Comparison of ENCODE assay signal across 10 cellular contexts in the genomic region with DNA sequence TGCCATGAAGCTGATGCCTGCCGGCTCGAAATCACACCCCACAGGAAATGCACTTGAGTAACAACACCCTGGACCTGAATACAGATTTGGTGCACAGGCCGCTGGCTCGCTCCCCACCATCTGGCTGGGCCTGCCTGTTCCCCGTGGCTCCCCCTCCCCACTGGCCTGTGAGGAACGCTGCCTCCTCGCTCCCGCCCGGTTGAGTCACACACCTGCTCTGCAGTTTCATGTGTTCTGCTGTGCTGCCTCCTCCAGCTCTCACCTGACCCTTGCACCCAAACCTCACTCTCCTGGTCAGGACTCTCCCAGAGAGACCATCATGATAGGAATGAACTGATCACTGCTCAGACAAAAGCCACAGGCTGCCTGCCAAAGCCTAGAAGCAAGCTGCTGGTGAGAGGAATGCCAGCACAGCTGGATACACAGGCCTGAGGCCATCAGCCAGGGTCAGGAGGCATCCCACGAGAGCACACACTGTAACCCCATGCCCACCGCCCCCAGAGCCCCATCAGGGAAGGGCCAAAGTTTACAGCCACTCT. TPM values are rescaled to one million over a fixed set of nuclear protein-coding genes. Genes with fewer than 3 reads are reported as not detected.
DNase-seq lines count a peak whose midpoint lies in the region; ATAC-seq and TF ChIP-seq lines count a peak whose summit lies in the region.
"Had no signal": no experiment of that assay in that cellular context is flagged by ENCODE, and none has a peak within 500 bp of the region (broad histone marks: within the 10 kb centered on the region; RNA-seq: fewer than 3 reads in every experiment).

No MANE protein-coding gene starts in this region.

- no peak for TF ChIP-seq EP300 in sigmoid colon (IDR thresholded peaks at IDR 0.05)

- H3K27ac ChIP-seq in GM23248 (peak overlapping the region; percentile 79), SJCRH30 (no peak overlapping the region), hepatocyte (peak overlapping the region; percentile 77), sigmoid colon (peak overlapping the region in 1 of 4 donors; percentile 21)
- H3K27ac ChIP-seq: SJSA1 had no signal

- H3K4me2 ChIP-seq in GM23248 (ENCODE audit: unreplicated experiment) (peak overlapping the region; percentile 67), hepatocyte (peak overlapping the region; percentile 6)

- 0 out of 2 replicates have a peak overlapping the region, but pooled peaks have one; percentile 8 for H3K4me3 ChIP-seq in GM23248
- H3K4me3 ChIP-seq in SJCRH30: no peak overlapping the region
- no peak overlapping the region for H3K4me3 ChIP-seq in hepatocyte
- H3K4me3 ChIP-seq in sigmoid colon: no peak overlapping the region
- H3K4me3 ChIP-seq: SJSA1 had no signal

- H3K4me1 ChIP-seq in GM23248 (ENCODE audit: insufficient read depth): peaks cover 38% of the 10 kb centered on the region
- H3K4me1 ChIP-seq in SJCRH30: peaks cover 22% of the 10 kb centered on the region
- peaks cover 30% of the 10 kb centered on the region for H3K4me1 ChIP-seq in hepatocyte (ENCODE audit: insufficient read depth)
- peaks cover 0 to 45% (median 31%) of the 10 kb centered on the region in 4 donors for H3K4me1 ChIP-seq in sigmoid colon

- WGBS in GM23248 (ENCODE audit: low coverage in 1 of 2, low lambda C conversion rate in 2 of 2, missing lambda C conversion rate in 2 of 2), 2 experiments: 5 to 11% methylated on average over 9 to 11 of the region's 11 CpGs
- 54% methylated on average over 11 of the region's 11 CpGs for WGBS in hepatocyte (ENCODE audit: low lambda C conversion rate, missing lambda C conversion rate)
- 14 to 52% methylated on average over 11 of the region's 11 CpGs for WGBS in sigmoid colon, 2 donors

- DNase-seq in GM23248 (peak; percentile 82), SJCRH30 (peak; percentile 55 to 56), hepatocyte (ENCODE audit: low spot score) (peak; percentile 84), sigmoid colon (peak; percentile 85), NCI-H526 (lab: John Stamatoyannopoulos, UW) (no peak), HEK293T (ENCODE audit: extremely low spot score) (no peak)
- DNase-seq: stimulated activated naive B cell treated with anti-CD40 and anti-IgM and Interleukin-4, amounts not matched to agents 10 μg/mL and 1 μg/mL and 100 μg/mL, for 72 hours had no signal

- H2AFZ ChIP-seq in GM23248 (no peak overlapping the region; the same call in 1 of the 2 replicates), hepatocyte (no peak overlapping the region)

- H3K9me3 ChIP-seq in GM23248 (ENCODE audit: low read depth) (no peaks in the 10 kb centered on the region), SJCRH30 (replicated peaks) (no peaks in the 10 kb centered on the region), hepatocyte (ENCODE audit: low read depth) (no peaks in the 10 kb centered on the region), sigmoid colon (no peaks in the 10 kb centered on the region)

- peak overlapping the region; percentile 58 for H3K9ac ChIP-seq in GM23248

- in situ Hi-C loops in GM23248 (cut with MboI): no loop called here

- POLR2A ChIA-PET in HEK293T (lab: Yijun Ruan, JAX): no interaction called here

- TF ChIP-seq POLR2A in sigmoid colon (IDR thresholded peaks at IDR 0.05): no peak

- H3K27me3 ChIP-seq in GM23248 (replicated peaks; ENCODE audit: insufficient read depth) (no peaks in the 10 kb centered on the region), SJCRH30 (no peaks in the 10 kb centered on the region; the same call in 1 of the 2 replicates), hepatocyte (no peaks in the 10 kb centered on the region), sigmoid colon (no peaks in the 10 kb centered on the region)
- H3K27me3 ChIP-seq: SJSA1 had no signal

- H3K9me2 ChIP-seq in GM23248 (ENCODE audit: insufficient read depth) (no peaks in the 10 kb centered on the region), hepatocyte (replicated peaks; ENCODE audit: insufficient read depth) (no peaks in the 10 kb centered on the region)

- H3F3A ChIP-seq in GM23248 (ENCODE audit: insufficient read depth): peaks cover 34% of the 10 kb centered on the region

- CTCF ChIA-PET in HEK293T (lab: Yijun Ruan, JAX): interaction anchor here (0.7 kb wide), 1 partner anchor 27 kb away, joined by 3 read pairs; no protein-coding TSS in a partner anchor

- H4K20me1 ChIP-seq in GM23248 (ENCODE audit: insufficient read depth) (no peaks in the 10 kb centered on the region), hepatocyte (ENCODE audit: insufficient read depth, poor library complexity, severe bottlenecking) (peaks cover 8% of the 10 kb centered on the region)

- intact Hi-C loops in sigmoid colon (cut with DNase I): no loop called here

- no peak for TF ChIP-seq CTCF in hepatocyte (IDR thresholded peaks at IDR 0.05; ENCODE audit: poor library complexity)
- TF ChIP-seq CTCF in sigmoid colon (IDR thresholded peaks at IDR 0.05): no peak

- ATAC-seq in GM19455 (IDR thresholded peaks at IDR 0.05; ENCODE audit: unreplicated experiment): no peak
- ATAC-seq in HG03521 (IDR thresholded peaks at IDR 0.05; ENCODE audit: unreplicated experiment): no peak
- ATAC-seq: stimulated activated naive B cell treated with anti-CD40 and anti-IgM and Interleukin-4, amounts not matched to agents 10 μg/mL and 1 μg/mL and 100 μg/mL, for 72 hours had no signal

- H3K79me2 ChIP-seq in GM23248 (ENCODE audit: insufficient read depth): peaks cover 13% of the 10 kb centered on the region
- H3K79me2 ChIP-seq in hepatocyte: peaks cover 12% of the 10 kb centered on the region

- H3K36me3 ChIP-seq in GM23248 (ENCODE audit: low read depth) (no peaks in the 10 kb centered on the region), SJCRH30 (no peaks in the 10 kb centered on the region), hepatocyte (replicated peaks; ENCODE audit: insufficient read depth, low read depth) (no peaks in the 10 kb centered on the region), sigmoid colon (no peaks in the 10 kb centered on the region)

TF ChIP-seq in HEK293T, 16 proteins besides CTCF, POLR2A, EP300 and RAD21:
- no peak for TF ChIP-seq TARDBP (IDR thresholded peaks at IDR 0.05)
- no peak for TF ChIP-seq SUZ12 (IDR thresholded peaks at IDR 0.05)
- TF ChIP-seq ELF4 (IDR thresholded peaks at IDR 0.05): no peak
- TF ChIP-seq ARNT (IDR thresholded peaks at IDR 0.05): no peak
- TF ChIP-seq L3MBTL2 (conservative IDR thresholded peaks at IDR 0.05): no peak
- no peak for TF ChIP-seq BHLHE40 (IDR thresholded peaks at IDR 0.05; ENCODE audit: borderline replicate concordance)

RNA-seq across cellular contexts. Expression of a gene that starts 3.8 kb away (rescaled TPM):
- total RNA-seq in GM23248 (2014; rRNA removed; shearing (Covaris generic)): 148 and 174 TPM in 2 replicates
- polyA plus RNA-seq in GM23248 (2016; fragmentation: Nextera tagmentation; extraction: Ambion mirVana) (132 and 141 TPM in 2 replicates), hepatocyte (140 and 149 TPM in 2 replicates), sigmoid colon (100 to 1,000 TPM; 124 to 227 (median 200) TPM)
- 105 and 157 TPM in 2 replicates for total RNA-seq in SJCRH30 (2014; rRNA removed; shearing (Covaris generic))
- total RNA-seq in hepatocyte (163 and 218 TPM in 2 replicates), sigmoid colon (100 to 1,000 TPM; 235 to 512 (median 367) TPM)

RNA-seq across cellular contexts. Expression of a gene that starts 25.2 kb away (rescaled TPM):
- 3.7 and 4.7 TPM in 2 replicates for total RNA-seq in GM23248 (2014; rRNA removed; shearing (Covaris generic))
- 6.6 and 7.1 TPM in 2 replicates for polyA plus RNA-seq in GM23248 (2016; fragmentation: Nextera tagmentation; extraction: Ambion mirVana)
- 0.58 and 1.2 TPM in 2 replicates for total RNA-seq in SJCRH30 (2014; rRNA removed; shearing (Covaris generic))
- 3.1 and 3.8 TPM in 2 replicates for total RNA-seq in hepatocyte
- 5.1 and 7.6 TPM in 2 replicates for polyA plus RNA-seq in hepatocyte
- 10 to 100 TPM in 1 of 4 donors, 1 to 10 TPM in 3; 2.0 to 10.2 (median 7.3) TPM for total RNA-seq in sigmoid colon
- 1 to 10 TPM; 3.5 to 6.6 (median 4.1) TPM for polyA plus RNA-seq in sigmoid colon

RNA-seq across cellular contexts. Expression of a gene that starts 46.4 kb away (rescaled TPM):
- total RNA-seq in GM23248 (2014; rRNA removed; shearing (Covaris generic)): 154 and 164 TPM in 2 replicates
- 16.9 and 17.9 TPM in 2 replicates for polyA plus RNA-seq in GM23248 (2016; fragmentation: Nextera tagmentation; extraction: Ambion mirVana)
- 160 and 164 TPM in 2 replicates for total RNA-seq in SJCRH30 (2014; rRNA removed; shearing (Covaris generic))
- total RNA-seq in hepatocyte: 120 and 124 TPM in 2 replicates
- 155 and 159 TPM in 2 replicates for polyA plus RNA-seq in hepatocyte
- total RNA-seq in sigmoid colon: 100 to 1,000 TPM; 109 to 180 (median 126) TPM
- 100 to 1,000 TPM in 2 of 3 donors, 10 to 100 TPM in 1; 86.2 to 116 (median 102) TPM for polyA plus RNA-seq in sigmoid colon

RNA-seq across cellular contexts. Expression of a gene that starts 51.7 kb away (rescaled TPM):
- 2.4 and 6.2 TPM in 2 replicates for total RNA-seq in GM23248 (2014; rRNA removed; shearing (Covaris generic))
- 0.56 and 0.75 TPM in 2 replicates for polyA plus RNA-seq in GM23248 (2016; fragmentation: Nextera tagmentation; extraction: Ambion mirVana)
- 0.38 and 0.48 TPM in 2 replicates for total RNA-seq in SJCRH30 (2014; rRNA removed; shearing (Covaris generic))
- total RNA-seq in hepatocyte: 8.6 and 13.0 TPM in 2 replicates
- polyA plus RNA-seq in hepatocyte: 3.6 TPM in 2 replicates
- 1 to 10 TPM; 1.5 to 5.3 (median 3.5) TPM for total RNA-seq in sigmoid colon
- 1 to 10 TPM; 4.2 to 5.5 (median 4.6) TPM for polyA plus RNA-seq in sigmoid colon

RNA-seq across cellular contexts. Expression of a gene that starts 59.8 kb away (rescaled TPM):
- 53.3 and 62.1 TPM in 2 replicates for total RNA-seq in GM23248 (2014; rRNA removed; shearing (Covaris generic))
- 23.0 and 24.2 TPM in 2 replicates for polyA plus RNA-seq in GM23248 (2016; fragmentation: Nextera tagmentation; extraction: Ambion mirVana)
- 36.9 and 38.3 TPM in 2 replicates for total RNA-seq in SJCRH30 (2014; rRNA removed; shearing (Covaris generic))
- 24.2 and 31.6 TPM in 2 replicates for total RNA-seq in hepatocyte
- polyA plus RNA-seq in hepatocyte: 23.8 and 34.0 TPM in 2 replicates
- 10 to 100 TPM; 26.3 to 67.0 (median 30.3) TPM for total RNA-seq in sigmoid colon
- polyA plus RNA-seq in sigmoid colon: 100 to 1,000 TPM; 127 to 169 (median 130) TPM

Comparison
In these comparisons a context has a peak if more than half of its experiments do, and no peak if none do; other contexts are left out.
1. DNase-seq: peak in GM23248 (single experiment), SJCRH30 (2 of 2), hepatocyte (single experiment) and sigmoid colon (single experiment); none in NCI-H526 (0 of 2) and HEK293T (single experiment).